ENCODE assay signal across 19 cellular contexts in genomic region chr1:5649795-5650194, GRCh38.
"Had no signal": no experiment of that assay in that cellular context is flagged by ENCODE, and none has a peak within 500 bp of the region (broad histone marks: within the 10 kb centered on the region; RNA-seq: fewer than 3 reads in every experiment).

No MANE protein-coding gene starts in this region.

- H3K27ac Mint-ChIP-seq: naive thymus-derived CD4-positive, alpha-beta T cell; nephron progenitor cell had no signal

- H3K4me3 ChIP-seq: dorsolateral prefrontal cortex, esophagus muscularis mucosa, gastrocnemius medialis, heart right ventricle, left ventricle myocardium inferior, lower lobe of right lung, right atrium auricular region had no signal

- DNase-seq: cortex of kidney; effector memory CD4-positive, alpha-beta T cell; gastrocnemius medialis; heart right ventricle; left ventricle myocardium inferior; lower lobe of right lung; mesenchymal stem cell; naive thymus-derived CD4-positive, alpha-beta T cell; small intestine; stimulated activated CD4-positive, alpha-beta T cell treated with anti-CD3 and anti-CD28 coated beads, Interleukin-2, amount 100 ng/mL, for 48 hours; stimulated activated naive CD4-positive, alpha-beta T cell treated with Interleukin-2 at 50 U/mL for 16 hours; trophoblast cell had no signal

- H3K27ac ChIP-seq: dorsolateral prefrontal cortex, epithelial cell of prostate, esophagus muscularis mucosa, gastrocnemius medialis, heart right ventricle, left ventricle myocardium inferior, lower lobe of right lung, neutrophil, right atrium auricular region had no signal

- ATAC-seq: gastrocnemius medialis; heart right ventricle; naive thymus-derived CD4-positive, alpha-beta T cell had no signal

- FAIRE-seq: keratinocyte, small intestine had no signal

- H3K9me3 ChIP-seq: esophagus muscularis mucosa, gastrocnemius medialis, lower lobe of right lung, neutrophil, right atrium auricular region had no signal

- H3K36me3 ChIP-seq: esophagus muscularis mucosa, gastrocnemius medialis, heart right ventricle, left ventricle myocardium inferior, lower lobe of right lung, neutrophil, right atrium auricular region had no signal

- H3K4me3 Mint-ChIP-seq: naive thymus-derived CD4-positive, alpha-beta T cell; nephron progenitor cell had no signal

- H3K4me1 ChIP-seq: gastrocnemius medialis, heart right ventricle, left ventricle myocardium inferior, lower lobe of right lung had no signal

- H3K36me3 Mint-ChIP-seq: naive thymus-derived CD4-positive, alpha-beta T cell had no signal

- H3K27me3 ChIP-seq: gastrocnemius medialis, right atrium auricular region had no signal
